ENCODE assay signal across 20 cellular contexts in the genomic region with DNA sequence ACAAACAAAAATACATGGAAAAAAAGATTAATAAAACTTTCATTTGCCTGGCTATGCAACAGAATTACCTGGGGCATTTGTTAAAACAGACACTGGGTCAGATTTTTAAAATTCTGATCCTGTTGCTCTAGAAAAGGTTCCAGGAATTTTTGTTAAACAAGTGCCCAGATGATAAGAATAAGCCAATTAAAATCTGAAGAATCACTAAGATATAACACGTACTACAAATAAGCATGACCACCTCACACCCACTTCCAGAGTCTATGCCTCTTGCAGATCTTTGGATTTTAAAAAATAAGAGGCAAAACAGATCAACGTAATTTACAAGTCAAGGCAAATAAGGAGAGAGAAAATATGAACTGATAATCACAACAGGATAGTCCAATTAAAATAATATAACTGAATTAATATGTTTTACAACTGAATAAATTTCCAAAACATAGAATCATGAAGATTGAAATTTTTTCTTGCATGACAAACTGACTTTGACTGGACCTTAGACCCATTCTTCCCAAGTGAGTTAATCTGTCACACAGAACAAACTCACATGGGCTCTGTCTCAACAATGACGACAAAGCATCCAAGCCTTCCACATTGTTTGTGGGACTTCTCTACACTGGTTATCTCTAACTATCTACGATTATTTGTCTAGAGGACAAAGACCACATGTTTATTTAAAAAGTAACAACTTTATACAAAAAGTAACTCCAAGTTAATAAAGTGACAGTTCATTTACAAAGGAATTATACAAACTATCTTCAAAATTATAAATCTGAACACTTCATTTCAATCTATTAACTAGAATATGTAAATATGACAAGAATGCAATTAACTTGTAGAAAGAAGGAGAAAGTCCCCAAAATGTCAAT.
"Had no signal": no experiment of that assay in that cellular context is flagged by ENCODE, and none has a peak within 500 bp of the region (broad histone marks: within the 10 kb centered on the region; RNA-seq: fewer than 3 reads in every experiment).

No MANE protein-coding gene starts in this region.

- ATAC-seq: activated CD8-positive, alpha-beta memory T cell treated with anti-CD3 and anti-CD28 coated beads, Interleukin-2, amount 10 ng/mL, durations not matched to agents 7 days and 5 days; activated naive CD4-positive, alpha-beta T cell treated with anti-CD3 and anti-CD28 coated beads, Interleukin-2, amount 50 U/mL, for 72 hours; gastroesophageal sphincter had no signal

- H3K27me3 Mint-ChIP-seq: activated CD8-positive, alpha-beta memory T cell treated with anti-CD3 and anti-CD28 coated beads, Interleukin-2, amount 10 ng/mL, durations not matched to agents 7 days and 5 days; activated T-cell treated with anti-CD3 and anti-CD28 coated beads, Interleukin-2, amount 50 U/mL, for 24 hours; brain; central memory CD8-positive, alpha-beta T cell; stimulated activated naive CD8-positive, alpha-beta T cell treated with anti-CD3 and anti-CD28 coated beads, Interleukin-15, Interleukin-2, amounts not matched to agents 100 ng/mL and 50 ng/mL, for 24 hours had no signal

- H3K4me3 Mint-ChIP-seq: activated CD8-positive, alpha-beta memory T cell treated with anti-CD3 and anti-CD28 coated beads, Interleukin-2, amount 10 ng/mL, durations not matched to agents 7 days and 5 days; activated T-cell treated with anti-CD3 and anti-CD28 coated beads, Interleukin-2, amount 50 U/mL, for 24 hours; brain; central memory CD8-positive, alpha-beta T cell; nephron; stimulated activated naive CD8-positive, alpha-beta T cell treated with anti-CD3 and anti-CD28 coated beads, Interleukin-15, Interleukin-2, amounts not matched to agents 100 ng/mL and 50 ng/mL, for 24 hours; T-helper 1 cell treated with Interleukin-12 subunit alpha and Interleukin-12 subunit beta and Interleukin-4 antibody, amounts not matched to agents 30 μg/mL and 1 μg/mL, for 36 hours had no signal

- H3K4me1 ChIP-seq: vagina had no signal

- H3K4me3 ChIP-seq: gastroesophageal sphincter, thoracic aorta, vagina had no signal

- H3K27me3 ChIP-seq: gastroesophageal sphincter, vagina had no signal

- H3K27ac Mint-ChIP-seq: activated CD8-positive, alpha-beta memory T cell treated with anti-CD3 and anti-CD28 coated beads, Interleukin-2, amount 10 ng/mL, durations not matched to agents 7 days and 5 days; activated naive CD4-positive, alpha-beta T cell treated with anti-CD3 and anti-CD28 coated beads, Interleukin-2, amount 50 U/mL, for 72 hours; activated T-cell treated with anti-CD3 and anti-CD28 coated beads, Interleukin-2, amount 50 U/mL, for 24 hours; brain; T-helper 1 cell treated with Interleukin-12 subunit alpha and Interleukin-12 subunit beta and Interleukin-4 antibody, amounts not matched to agents 30 μg/mL and 1 μg/mL, for 36 hours had no signal

- H3K27ac ChIP-seq: epithelial cell of prostate, gastroesophageal sphincter, thoracic aorta, vagina had no signal

- H3K4me1 Mint-ChIP-seq: brain, nephron had no signal

- H3K36me3 ChIP-seq: thoracic aorta, vagina had no signal

- H3K9me3 ChIP-seq: gastroesophageal sphincter, thoracic aorta, vagina had no signal

- DNase-seq: activated CD4-positive, alpha-beta T cell treated with anti-CD3 and anti-CD28 coated beads, Interleukin-2, amount 50 U/mL, for 4 hours; activated CD8-positive, alpha-beta memory T cell treated with anti-CD3 and anti-CD28 coated beads, Interleukin-2, amount 10 ng/mL, durations not matched to agents 7 days and 5 days; activated effector memory CD4-positive, alpha-beta T cell treated with Interleukin-2 at 50 U/mL for 16 hours; activated T-cell treated with anti-CD3 and anti-CD28 coated beads, Interleukin-2, amount 50 U/mL, for 24 hours; amygdala; effector memory CD4-positive, alpha-beta T cell; kidney glomerular epithelial cell; mammary epithelial cell; stimulated activated CD4-positive, alpha-beta T cell treated with anti-CD3 and anti-CD28 coated beads, Interleukin-15, amount 100 ng/mL, for 24 hours; stimulated activated CD4-positive, alpha-beta T cell treated with anti-CD3 and anti-CD28 coated beads, Interleukin-4, amount 100 ng/mL, for 24 hours had no signal
